24 cellular contexts compared by ENCODE assay signal in the genomic region with DNA sequence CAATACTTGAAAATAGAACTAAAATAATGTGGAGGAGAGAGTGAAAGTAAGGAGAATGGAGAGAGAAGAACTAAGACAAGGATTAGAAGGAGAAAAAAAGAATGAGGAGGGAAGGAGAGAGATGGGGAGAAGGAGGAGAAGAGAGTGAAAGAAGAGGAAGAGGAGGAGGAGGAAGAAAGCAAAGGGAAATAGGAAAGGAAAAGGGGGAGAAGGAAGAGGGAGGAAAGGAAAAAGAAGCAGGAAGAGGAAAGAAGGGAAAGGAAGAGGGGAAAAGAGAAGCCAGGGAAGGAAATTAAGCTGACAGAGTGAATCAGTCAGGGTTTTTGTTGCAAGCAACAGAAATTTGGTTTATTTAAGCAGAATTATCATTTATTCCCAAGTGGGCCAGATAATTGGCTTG.
"Had no signal": no experiment of that assay in that cellular context is flagged by ENCODE, and none has a peak within 500 bp of the region (broad histone marks: within the 10 kb centered on the region; RNA-seq: fewer than 3 reads in every experiment).

No MANE protein-coding gene starts in this region.

- H3K27ac ChIP-seq: gastrocnemius medialis, left lung, neural progenitor cell had no signal

- H3K4me3 Mint-ChIP-seq: activated CD4-positive, alpha-beta T cell treated with anti-CD3 and anti-CD28 coated beads for 36 hours; activated naive CD8-positive, alpha-beta T cell; activated T-cell treated with anti-CD3 and anti-CD28 coated beads, Interleukin-2, amount 50 U/mL, for 4 hours; central memory CD8-positive, alpha-beta T cell; neural progenitor cell had no signal

- H3K4me1 Mint-ChIP-seq: central memory CD8-positive, alpha-beta T cell had no signal

- H3K9me3 Mint-ChIP-seq: activated T-cell treated with anti-CD3 and anti-CD28 coated beads, Interleukin-2, amount 50 U/mL, for 4 hours; activated T-helper 2 cell treated with anti-CD3 and anti-CD28 coated beads, Interferon-gamma antibody, Interleukin-2, Interleukin-4, amounts not matched to agents 10 μg/mL and 5 μg/mL and 100 μg/mL, durations not matched to agents 14 hours and 24 hours and 36 hours; central memory CD8-positive, alpha-beta T cell had no signal

- H3K36me3 ChIP-seq: breast epithelium, esophagus muscularis mucosa, gastrocnemius medialis, left lung, neural progenitor cell had no signal

- H3K4me3 ChIP-seq: breast epithelium, esophagus muscularis mucosa, gastrocnemius medialis, left lung, neural progenitor cell had no signal

- ATAC-seq: activated CD4-positive, alpha-beta T cell treated with anti-CD3 and anti-CD28 coated beads for 36 hours; activated T-cell treated with anti-CD3 and anti-CD28 coated beads, Interleukin-2, amount 50 U/mL, for 4 hours; gastrocnemius medialis; left lung had no signal

- H3K27me3 Mint-ChIP-seq: activated naive CD8-positive, alpha-beta T cell; progenitor cell of endocrine pancreas had no signal

- H3K9me3 ChIP-seq: breast epithelium, esophagus muscularis mucosa, gastrocnemius medialis, left lung had no signal

- H3K4me1 ChIP-seq: breast epithelium had no signal

- H3K4me2 ChIP-seq: neural progenitor cell had no signal

- H2AFZ ChIP-seq: neural progenitor cell had no signal

- H3K27me3 ChIP-seq: breast epithelium, esophagus muscularis mucosa, gastrocnemius medialis, left lung, neural progenitor cell had no signal

- DNase-seq: activated CD4-positive, alpha-beta T cell treated with anti-CD3 and anti-CD28 coated beads for 36 hours; activated CD4-positive, alpha-beta T cell treated with anti-CD3 and anti-CD28 coated beads, Interleukin-2, amount 50 U/mL, for 4 hours; activated CD8-positive, alpha-beta memory T cell treated with anti-CD3 and anti-CD28 coated beads, Interleukin-2, amount 50 U/mL, for 48 hours; activated naive CD4-positive, alpha-beta T cell; activated T-cell treated with anti-CD3 and anti-CD28 coated beads, Interleukin-2, amount 50 U/mL, for 4 hours; amniotic stem cell; effector memory CD4-positive, alpha-beta T cell; gastrocnemius medialis; hippocampal formation; kidney glomerular epithelial cell; left lung; stimulated activated CD4-positive, alpha-beta T cell treated with anti-CD3 and anti-CD28 coated beads, Interleukin-2, amount 100 ng/mL, for 48 hours; stimulated activated CD8-positive, alpha-beta memory T cell treated with anti-CD3 and anti-CD28 coated beads, Interleukin-4, amount 100 ng/mL, for 48 hours; stimulated activated naive CD4-positive, alpha-beta T cell treated with Interleukin-2 at 50 U/mL for 16 hours; T-helper 9 cell had no signal

- H3K27ac Mint-ChIP-seq: activated CD4-positive, alpha-beta T cell treated with anti-CD3 and anti-CD28 coated beads for 36 hours; activated naive CD8-positive, alpha-beta T cell; activated T-helper 2 cell treated with anti-CD3 and anti-CD28 coated beads, Interferon-gamma antibody, Interleukin-2, Interleukin-4, amounts not matched to agents 10 μg/mL and 5 μg/mL and 100 μg/mL, durations not matched to agents 14 hours and 24 hours and 36 hours; neural progenitor cell; progenitor cell of endocrine pancreas had no signal

- H3K9ac ChIP-seq: neural progenitor cell had no signal

- FAIRE-seq: colon, endothelial cell of umbilical vein had no signal

- H3K36me3 Mint-ChIP-seq: activated naive CD8-positive, alpha-beta T cell; neural progenitor cell had no signal
